Comparison of ENCODE assay signal across 7 cellular contexts in genomic region chr1:225881081-225882007, GRCh38. TPM values are rescaled to one million over a fixed set of nuclear protein-coding genes. Genes with fewer than 3 reads are reported as not detected.
DNase-seq lines count a peak whose midpoint lies in the region; ATAC-seq and TF ChIP-seq lines count a peak whose summit lies in the region.

No MANE protein-coding gene starts in this region.

- H3K27ac Mint-ChIP-seq in natural killer cell treated with Interleukin-12 subunit alpha and Interleukin-12 subunit beta and Interleukin-15 and Interleukin-18, amount 100 ng/mL, for 72 hours = peak overlapping the region in 1 of 2 donors; percentile 63

- intact Hi-C loops in uterus (cut with DNase I; ENCODE audit: low total_unique reads) = no loop called here

- no peaks in the 10 kb centered on the region for H3K27me3 Mint-ChIP-seq in natural killer cell treated with Interleukin-12 subunit alpha and Interleukin-12 subunit beta and Interleukin-15 and Interleukin-18, amount 100 ng/mL, for 72 hours

- H3K4me3 Mint-ChIP-seq in natural killer cell treated with Interleukin-12 subunit alpha and Interleukin-12 subunit beta and Interleukin-15 and Interleukin-18, amount 100 ng/mL, for 72 hours = peak overlapping the region; percentile 90

- H4K20me1 ChIP-seq in Karpas-422 (ENCODE audit: insufficient read depth, low read depth, low read length) = 0 out of 2 replicates have a peak, but pooled peaks cover 4% of the 10 kb centered on the region

- no peaks in the 10 kb centered on the region for H3K9me2 ChIP-seq in Karpas-422 (replicated peaks; ENCODE audit: insufficient read depth, low read length)

- no peaks in the 10 kb centered on the region for H3K79me2 ChIP-seq in Karpas-422 (ENCODE audit: low read length)

- DNase-seq in GM19238 (ENCODE audit: insufficient read length, low spot score) (peak; percentile 71), Karpas-422 (no peak), fibroblast of mammary gland (ENCODE audit: low read depth) (peak; percentile 30), uterus (peak; percentile 51 to 54)
- peak; percentile 63 for DNase-seq in activated T-cell treated with anti-CD3 and anti-CD28 coated beads, Interleukin-2, amount 50 U/mL, for 1 hour
- DNase-seq in natural killer cell treated with Interleukin-12 subunit alpha and Interleukin-12 subunit beta and Interleukin-15 and Interleukin-18, amount 100 ng/mL, for 72 hours (ENCODE audit: low spot score) = no peak

- H3K27ac ChIP-seq in Karpas-422 (ENCODE audit: low read length) (no peak overlapping the region), uterus (peak overlapping the region; percentile 90 to 91)

- peak overlapping the region; percentile 78 for H3K9ac ChIP-seq in Karpas-422 (ENCODE audit: low read length)

- H3K27me3 ChIP-seq in Karpas-422 (ENCODE audit: low read length) = no peaks in the 10 kb centered on the region
- no peaks in the 10 kb centered on the region for H3K27me3 ChIP-seq in uterus

- H3K9me3 ChIP-seq in Karpas-422 (ENCODE audit: low read length) (no peaks in the 10 kb centered on the region), uterus (no peaks in the 10 kb centered on the region)

- TF ChIP-seq POLR2A in uterus (IDR thresholded peaks at IDR 0.05) = no peak

- H3K9me3 Mint-ChIP-seq in natural killer cell treated with Interleukin-12 subunit alpha and Interleukin-12 subunit beta and Interleukin-15 and Interleukin-18, amount 100 ng/mL, for 72 hours = no peaks in the 10 kb centered on the region

- peak overlapping the region; percentile 99 for H2AFZ ChIP-seq in Karpas-422 (ENCODE audit: low read length)

- H3K4me3 ChIP-seq in Karpas-422 (ENCODE audit: low read length) (peak overlapping the region; percentile 92), fibroblast of mammary gland (ENCODE audit: control insufficient read depth, low read depth, low read length) (peak overlapping the region; percentile 92), uterus (peak overlapping the region; percentile 73 to 98)

- H3K36me3 Mint-ChIP-seq in natural killer cell treated with Interleukin-12 subunit alpha and Interleukin-12 subunit beta and Interleukin-15 and Interleukin-18, amount 100 ng/mL, for 72 hours = no peaks in the 10 kb centered on the region

- H3K4me1 ChIP-seq in Karpas-422 (ENCODE audit: low read length) = peaks cover 16% of the 10 kb centered on the region
- H3K4me1 ChIP-seq in uterus = peaks cover 0 to 28% of the 10 kb centered on the region in 2 donors

- no peaks in the 10 kb centered on the region for H3K36me3 ChIP-seq in Karpas-422 (ENCODE audit: insufficient read depth, low read length)
- no peaks in the 10 kb centered on the region for H3K36me3 ChIP-seq in uterus

- peaks cover 32 to 37% of the 10 kb centered on the region in 2 donors for H3K4me1 Mint-ChIP-seq in natural killer cell treated with Interleukin-12 subunit alpha and Interleukin-12 subunit beta and Interleukin-15 and Interleukin-18, amount 100 ng/mL, for 72 hours (ENCODE audit: low read depth in 2 of 2)

- H3K4me2 ChIP-seq in Karpas-422 (ENCODE audit: low read depth, low read length, poor library complexity, severe bottlenecking) = peak overlapping the region; percentile 89

- peak; percentile 26 to 51 for ATAC-seq in natural killer cell treated with Interleukin-12 subunit alpha and Interleukin-12 subunit beta and Interleukin-15 and Interleukin-18, amount 100 ng/mL, for 72 hours
- ATAC-seq in GM18858 (IDR thresholded peaks at IDR 0.05; ENCODE audit: unreplicated experiment) = no peak

- TF ChIP-seq CTCF in fibroblast of mammary gland (conservative IDR thresholded peaks at IDR 0.05; ENCODE audit: control insufficient read depth, insufficient read depth, low read depth, low read length) = no peak
- no peak for TF ChIP-seq CTCF in uterus (IDR thresholded peaks at IDR 0.05)

RNA-seq across cellular contexts. Expression of gene TMEM63A, which starts 0.8 kb away (rescaled TPM):
- 4.1 and 4.8 TPM in 2 replicates for total RNA-seq in Karpas-422 (2014; rRNA removed; shearing (Covaris generic); ENCODE audit: low replicate concordance)
- 10 to 100 TPM; 42.7 to 53.6 TPM for total RNA-seq in natural killer cell treated with Interleukin-12 subunit alpha and Interleukin-12 subunit beta and Interleukin-15 and Interleukin-18, amount 100 ng/mL, for 72 hours
- 100 to 1,000 TPM in 1 of 4 donors, 10 to 100 TPM in 3; 11.2 to 125 (median 63.8) TPM for total RNA-seq in uterus

RNA-seq across cellular contexts. Expression of gene LEFTY1, which starts 7.6 kb away (rescaled TPM):
- 0.40 TPM in 1 of 2 replicates, not detected in the other for total RNA-seq in Karpas-422 (2014; rRNA removed; shearing (Covaris generic); ENCODE audit: low replicate concordance)
- not detected for total RNA-seq in natural killer cell treated with Interleukin-12 subunit alpha and Interleukin-12 subunit beta and Interleukin-15 and Interleukin-18, amount 100 ng/mL, for 72 hours
- total RNA-seq in uterus = 1 to 10 TPM in 2 of 4 donors, not detected in 2; 1.1 to 3.5 TPM

RNA-seq across cellular contexts. Expression of gene PYCR2, which starts 42.7 kb away (rescaled TPM):
- total RNA-seq in Karpas-422 (2014; rRNA removed; shearing (Covaris generic); ENCODE audit: low replicate concordance) = 57.0 and 75.8 TPM in 2 replicates
- total RNA-seq in natural killer cell treated with Interleukin-12 subunit alpha and Interleukin-12 subunit beta and Interleukin-15 and Interleukin-18, amount 100 ng/mL, for 72 hours = 100 to 1,000 TPM; 102 to 127 TPM
- total RNA-seq in uterus = 10 to 100 TPM; 19.5 to 66.4 (median 38.8) TPM

RNA-seq across cellular contexts. Expression of gene LEFTY2, which starts 59.7 kb away (rescaled TPM):
- not detected in 2 replicates for total RNA-seq in Karpas-422 (2014; rRNA removed; shearing (Covaris generic); ENCODE audit: low replicate concordance)
- total RNA-seq in natural killer cell treated with Interleukin-12 subunit alpha and Interleukin-12 subunit beta and Interleukin-15 and Interleukin-18, amount 100 ng/mL, for 72 hours = not detected
- 10 to 100 TPM in 3 of 4 donors, 1 to 10 TPM in 1; 6.1 to 41.6 (median 29.5) TPM for total RNA-seq in uterus

Comparison
In these comparisons a context has a peak if more than half of its experiments do, and no peak if none do; other contexts are left out.
1. DNase-seq: peak in GM19238 (single experiment), activated T-cell treated with anti-CD3 and anti-CD28 coated beads, Interleukin-2, amount 50 U/mL, for 1 hour (single experiment), fibroblast of mammary gland (single experiment) and uterus (2 of 2); none in Karpas-422 (single experiment) and natural killer cell treated with Interleukin-12 subunit alpha and Interleukin-12 subunit beta and Interleukin-15 and Interleukin-18, amount 100 ng/mL, for 72 hours (single experiment).
2. Peak in every context shown above with its lines, with median percentiles within 50 percentile points of each other: H3K4me3 ChIP-seq.